In the genomic region with DNA sequence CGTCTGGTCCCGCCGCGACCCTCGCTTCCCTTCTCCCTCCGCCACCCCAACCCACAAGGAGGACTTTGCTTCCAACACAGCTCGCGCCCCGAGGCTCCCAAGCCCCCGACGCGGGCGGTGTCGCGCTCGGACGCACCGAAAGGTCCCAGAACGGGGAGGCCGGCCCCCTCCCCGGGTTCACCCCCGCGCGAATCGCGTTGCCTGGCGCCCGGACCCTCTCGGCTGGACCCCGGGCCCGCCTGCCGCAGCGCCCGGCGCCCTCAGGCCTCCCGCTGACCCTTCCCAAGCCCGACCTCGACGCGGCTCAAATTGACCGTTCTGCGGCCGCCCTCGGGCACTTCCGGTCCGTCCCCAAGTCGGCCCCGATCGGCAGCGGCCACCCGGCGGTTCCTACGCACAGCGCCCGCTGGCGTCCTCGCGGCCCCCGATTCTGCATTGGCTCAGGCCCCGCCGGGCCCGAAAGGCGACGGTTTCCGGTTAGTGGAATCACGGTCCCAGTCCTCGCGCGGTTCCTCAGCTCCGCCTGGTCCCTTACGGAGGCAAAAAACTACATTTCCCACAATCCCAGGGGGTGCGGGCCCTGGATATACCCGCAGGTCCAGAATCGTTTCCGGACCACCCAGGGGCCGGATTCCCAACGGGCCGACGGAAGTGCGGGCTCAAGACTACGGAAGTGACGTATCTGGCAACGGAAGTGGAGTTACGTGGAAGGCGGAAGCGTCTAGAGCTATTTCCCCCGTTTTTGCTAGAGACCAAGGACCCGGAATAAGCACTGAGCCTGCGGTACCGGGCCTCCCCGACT, we compare ENCODE assay signal across 8 cellular contexts. TPM values are rescaled to one million over a fixed set of nuclear protein-coding genes. Genes with fewer than 3 reads are reported as not detected.
DNase-seq lines count a peak whose midpoint lies in the region; FAIRE-seq and TF ChIP-seq lines count a peak whose summit lies in the region.

TSS of gene AURKAIP1 (minus strand) at position 347 of the 802 bp plus-strand sequence. CDS start 451 bp downstream, outside the sequence.

- H3K27me3 Mint-ChIP-seq in activated naive CD4-positive, alpha-beta T cell treated with anti-CD3 and anti-CD28 coated beads for 36 hours (ENCODE audit: low read depth) = no peaks in the 10 kb centered on the region

- H2BK120ac ChIP-seq in neuronal stem cell (ENCODE audit: low read depth, low read length) = peak within 1 kb of the TSS; percentile 91

- peak within 1 kb of the TSS; percentile 94 for H3K9ac ChIP-seq in neuronal stem cell (ENCODE audit: low read depth, low read length, poor library complexity)

- no peak within 1 kb of the TSS for H4K91ac ChIP-seq in neuronal stem cell (ENCODE audit: low read depth, low read length, poor library complexity)

- no peak within 1 kb of the TSS for H2BK12ac ChIP-seq in neuronal stem cell (ENCODE audit: low read length)

- H4K8ac ChIP-seq in neuronal stem cell (ENCODE audit: low read depth, low read length) = no peak within 1 kb of the TSS

- peaks cover 1% of the 10 kb centered on the region for H3K36me3 Mint-ChIP-seq in activated naive CD4-positive, alpha-beta T cell treated with anti-CD3 and anti-CD28 coated beads for 36 hours (ENCODE audit: low read depth)

- H3K4me1 ChIP-seq in neuronal stem cell (ENCODE audit: control insufficient read depth in 2 of 2, insufficient read depth in 1 of 2, low read depth in 1 of 2, low read length in 2 of 2) = peaks cover 13 to 17% of the 10 kb centered on the region in 2 donors

- H3K27ac Mint-ChIP-seq in activated naive CD4-positive, alpha-beta T cell treated with anti-CD3 and anti-CD28 coated beads for 36 hours = peak within 1 kb of the TSS; percentile 90

- H3K27me3 ChIP-seq in GM06990 (replicated peaks; ENCODE audit: control insufficient read depth, insufficient read depth, low read length) = no peaks in the 10 kb centered on the region
- H3K27me3 ChIP-seq in neuronal stem cell (ENCODE audit: control insufficient read depth in 3 of 3, insufficient read depth in 3 of 3, low read depth in 1 of 3, low read length in 3 of 3) = no peaks in the 10 kb centered on the region

- H2AK5ac ChIP-seq in neuronal stem cell (ENCODE audit: low read depth, low read length) = peak within 1 kb of the TSS; percentile 95

- H3K14ac ChIP-seq in neuronal stem cell (ENCODE audit: low read length) = peak within 1 kb of the TSS; percentile 82

- no peaks in the 10 kb centered on the region for H3K9me3 ChIP-seq in neuronal stem cell (replicated peaks in 1 of 2; ENCODE audit: control insufficient read depth in 2 of 2, insufficient read depth in 1 of 2, low read depth in 1 of 2, low read length in 2 of 2)

- H3K79me1 ChIP-seq in neuronal stem cell (ENCODE audit: low read depth, low read length) = peaks cover 26% of the 10 kb centered on the region

- TF ChIP-seq CTCF in GM06990 (IDR thresholded peaks at IDR 0.05; ENCODE audit: insufficient read depth, low read length, poor library complexity, severe bottlenecking) = no peak
- peak; percentile 27 for TF ChIP-seq CTCF in HFF-Myc (IDR thresholded peaks at IDR 0.05; ENCODE audit: low read depth, low read length, missing control alignments)
- no peak for TF ChIP-seq CTCF in subcutaneous adipose tissue (IDR thresholded peaks at IDR 0.05; ENCODE audit: low read depth)

- peak within 1 kb of the TSS; percentile 87 for H2BK5ac ChIP-seq in neuronal stem cell (ENCODE audit: low read length)

- CTCF ChIA-PET in activated naive CD4-positive, alpha-beta T cell treated with anti-CD3 and anti-CD28 coated beads for 36 hours (lab: Charles Lee) = interaction anchor here (1.3 kb wide), 2 partner anchors 20 to 27 kb away, joined by 3 read pairs; no protein-coding TSS in a partner anchor

- peak within 1 kb of the TSS; percentile 81 for H2BK15ac ChIP-seq in neuronal stem cell (ENCODE audit: low read length)

- H3K23ac ChIP-seq in neuronal stem cell (ENCODE audit: low read depth, low read length, poor library complexity) = peak within 1 kb of the TSS; percentile 98

- peak within 1 kb of the TSS; percentile 88 for H2AFZ ChIP-seq in neuronal stem cell (ENCODE audit: low read length)

- H3K18ac ChIP-seq in neuronal stem cell (ENCODE audit: low read length) = peak within 1 kb of the TSS; percentile 97

- H3K36me3 ChIP-seq in GM06990 (ENCODE audit: control insufficient read depth, insufficient read depth, low read length) (peaks cover 11% of the 10 kb centered on the region), neuronal stem cell (replicated peaks in 1 of 2; ENCODE audit: control insufficient read depth in 2 of 2, insufficient read depth in 2 of 2, low read length in 2 of 2) (peaks cover 14 to 15% of the 10 kb centered on the region in 2 donors)

- peak; percentile 97 for FAIRE-seq in frontal cortex (lab: Jason Lieb, UNC)

- H3K4me2 ChIP-seq in neuronal stem cell (ENCODE audit: insufficient read depth, low read length, poor library complexity, severe bottlenecking) = peak within 1 kb of the TSS; percentile 96

- H3K27ac ChIP-seq in neuronal stem cell (replicated peaks; ENCODE audit: low read length) = peak within 1 kb of the TSS; percentile 78

- H3K4ac ChIP-seq in neuronal stem cell (ENCODE audit: low read length) = no peak within 1 kb of the TSS

- H3K9me3 Mint-ChIP-seq in activated naive CD4-positive, alpha-beta T cell treated with anti-CD3 and anti-CD28 coated beads for 36 hours = no peaks in the 10 kb centered on the region

- no CpG with 5 or more reads among the region's 91 CpGs for WGBS in neuronal stem cell (ENCODE audit: extremely low coverage in 2 of 2, insufficient read length in 2 of 2, insufficient replicate concordance in 1 of 2), 2 donors

- H3K4me3 ChIP-seq in GM06990 (replicated peaks; ENCODE audit: low read depth, low read length) (peak within 1 kb of the TSS; percentile 97), HFF-Myc (replicated peaks; ENCODE audit: low read depth, low read length) (peak within 1 kb of the TSS; percentile 98), neuronal stem cell (ENCODE audit: low read length in 2 of 2) (peak within 1 kb of the TSS; percentile 95 to 98)

- intact Hi-C loops in activated naive CD4-positive, alpha-beta T cell treated with anti-CD3 and anti-CD28 coated beads for 36 hours (cut with micrococcal nuclease) = loop anchor here (1.0 to 2.0 kb wide), 9 partner anchors 24 to 259 kb away; partner anchors contain the start of genes C1orf159, CCNL2, CPTP and DVL1

- H3K4me3 Mint-ChIP-seq in activated naive CD4-positive, alpha-beta T cell treated with anti-CD3 and anti-CD28 coated beads for 36 hours = peak within 1 kb of the TSS; percentile 89

- DNase-seq in GM06990 (ENCODE audit: extremely low read depth, insufficient read length) (peak; percentile 99), HFF-Myc (ENCODE audit: extremely low read depth, low read depth) (peak; percentile 99), NAMALWA (ENCODE audit: low spot score) (peak; percentile 100), SK-N-DZ (ENCODE audit: low spot score) (peak; percentile 99), frontal cortex (ENCODE audit: low spot score in 2 of 2) (peak; percentile 99 to 100), neuronal stem cell (ENCODE audit: low spot score) (peak; percentile 99)
- DNase-seq in activated naive CD4-positive, alpha-beta T cell treated with anti-CD3 and anti-CD28 coated beads for 36 hours = peak; percentile 98

- H3K4me1 Mint-ChIP-seq in activated naive CD4-positive, alpha-beta T cell treated with anti-CD3 and anti-CD28 coated beads for 36 hours (ENCODE audit: low read depth) = peaks cover 25% of the 10 kb centered on the region

RNA-seq across cellular contexts. Expression of gene AURKAIP1, which starts in this region (rescaled TPM):
- polyA plus RNA-seq in SK-N-DZ (2014; cell fraction: cytosol; rRNA removed) = 141 and 178 TPM in 2 replicates
- polyA plus RNA-seq in SK-N-DZ (2014; cell fraction: nucleus; rRNA removed) = 162 and 257 TPM in 2 replicates
- total RNA-seq in activated naive CD4-positive, alpha-beta T cell treated with anti-CD3 and anti-CD28 coated beads for 36 hours = 100 to 1,000 TPM; 108 TPM
- total RNA-seq in frontal cortex (31.0 TPM), subcutaneous adipose tissue (100 to 1,000 TPM in 1 of 4 donors, 10 to 100 TPM in 3; 53.6 to 153 (median 83.5) TPM)
- polyA plus RNA-seq in neuronal stem cell (2013, experiment 1 of 2) = 61.8 TPM
- 60.5 TPM for polyA plus RNA-seq in neuronal stem cell (2013, experiment 2 of 2)

Comparison
In these comparisons a context has a peak if more than half of its experiments do, and no peak if none do; other contexts are left out.
1. Peak in every context shown above with its lines: DNase-seq, H3K4me3 ChIP-seq and H3K27ac ChIP-seq.